ENCODE assay signal across 18 cellular contexts in genomic region chr9:97473717-97474116, GRCh38. TPM values are rescaled to one million over a fixed set of nuclear protein-coding genes. Genes with fewer than 3 reads are reported as not detected.
DNase-seq lines count a peak whose midpoint lies in the region; ATAC-seq and TF ChIP-seq lines count a peak whose summit lies in the region.
"Had no signal": no experiment of that assay in that cellular context is flagged by ENCODE, and none has a peak within 500 bp of the region (broad histone marks: within the 10 kb centered on the region; RNA-seq: fewer than 3 reads in every experiment).

No MANE protein-coding gene starts in this region.

- ATAC-seq in Right ventricle myocardium superior (ENCODE audit: poor library complexity) (peak; percentile 50), psoas muscle (peak; percentile 88 to 92 (median 91))
- ATAC-seq: HepG2 had no signal

- no peaks in the 10 kb centered on the region for H3K27me3 Mint-ChIP-seq in CD8-positive, alpha-beta memory T cell

- TF ChIP-seq CTCF in right atrium auricular region (IDR thresholded peaks at IDR 0.05) (no peak), dorsolateral prefrontal cortex (IDR thresholded peaks at IDR 0.05 in 54 of 56, conservative IDR thresholded peaks at IDR 0.05 in 2 of 56; ENCODE audit: low read depth in 1 of 56, partially characterized antibody in 56 of 56) (no peak), psoas muscle (IDR thresholded peaks at IDR 0.05) (no peak), adrenal gland (IDR thresholded peaks at IDR 0.05) (no peak)

- WGBS in psoas muscle, 3 donors = 41 to 48% (median 45%) methylated on average over 3 of the region's 3 CpGs
- 79 to 83% (median 80%) methylated on average over 3 of the region's 3 CpGs for WGBS in adrenal gland, 4 donors

- no peak overlapping the region for H3K4me3 Mint-ChIP-seq in CD8-positive, alpha-beta memory T cell
- H3K4me3 Mint-ChIP-seq: H9, HFFc6 had no signal

- H3K9me3 Mint-ChIP-seq in CD8-positive, alpha-beta memory T cell = no peaks in the 10 kb centered on the region
- H3K9me3 Mint-ChIP-seq: H9, HFFc6 had no signal

- DNase-seq in Right ventricle myocardium superior (no peak), right atrium auricular region (ENCODE audit: low spot score) (no peak), dorsolateral prefrontal cortex (peak in 3 of 10 donors; percentile 19 to 63 (median 52)), psoas muscle (peak in 1 of 2 donors; percentile 56), adrenal gland (no peak), kidney tubule cell (ENCODE audit: low spot score) (no peak)
- no peak for DNase-seq in CD8-positive, alpha-beta memory T cell
- DNase-seq: AML-193, GM23248, H9, HFFc6, KBM-7, NCI-H1092 treated with DMSO at 0.1 percent for 48 hours, NCI-H1436 treated with DMSO at 0.1 percent for 48 hours, NCI-H1930 had no signal

- no peaks in the 10 kb centered on the region for H3K4me1 Mint-ChIP-seq in CD8-positive, alpha-beta memory T cell
- H3K4me1 Mint-ChIP-seq: H9 had no signal

- H3K9me3 ChIP-seq in right atrium auricular region (no peaks in the 10 kb centered on the region), psoas muscle (no peaks in the 10 kb centered on the region), adrenal gland (replicated peaks in 1 of 3) (no peaks in the 10 kb centered on the region)
- H3K9me3 ChIP-seq in CD8-positive, alpha-beta memory T cell (ENCODE audit: low read length) = no peaks in the 10 kb centered on the region

- H3K4me1 ChIP-seq in right atrium auricular region (peaks cover 0 to 12% of the 10 kb centered on the region in 2 donors), psoas muscle (peaks cover 17% of the 10 kb centered on the region), adrenal gland (replicated peaks in 1 of 2) (peaks cover 0 to 5% of the 10 kb centered on the region in 2 donors)
- no peaks in the 10 kb centered on the region for H3K4me1 ChIP-seq in CD8-positive, alpha-beta memory T cell (ENCODE audit: insufficient read depth, low read length)

- H3K27ac ChIP-seq in right atrium auricular region = peak overlapping the region in 1 of 2 donors; percentile 41
- peak overlapping the region in 36 of 59 donors; percentile 1 to 74 (median 38) for H3K27ac ChIP-seq in dorsolateral prefrontal cortex
- peak overlapping the region; percentile 50 for H3K27ac ChIP-seq in psoas muscle
- no peak overlapping the region for H3K27ac ChIP-seq in adrenal gland
- H3K27ac ChIP-seq in CD8-positive, alpha-beta memory T cell (ENCODE audit: low read depth, low read length) = no peak overlapping the region
- H3K27ac ChIP-seq: C4-2B, GM23248 had no signal

- H3K27me3 ChIP-seq in right atrium auricular region = no peaks in the 10 kb centered on the region
- no peaks in the 10 kb centered on the region for H3K27me3 ChIP-seq in dorsolateral prefrontal cortex
- H3K27me3 ChIP-seq in psoas muscle (ENCODE audit: insufficient read depth in 3 of 3, low read length in 2 of 3) = no peaks in the 10 kb centered on the region
- H3K27me3 ChIP-seq in adrenal gland = no peaks in the 10 kb centered on the region
- H3K27me3 ChIP-seq in CD8-positive, alpha-beta memory T cell (ENCODE audit: insufficient read depth, low read length, poor library complexity, severe bottlenecking) = no peaks in the 10 kb centered on the region

- H3K36me3 ChIP-seq in right atrium auricular region (no peaks in the 10 kb centered on the region), psoas muscle (ENCODE audit: insufficient read depth in 1 of 2, low read depth in 1 of 2) (no peaks in the 10 kb centered on the region), adrenal gland (replicated peaks in 1 of 2) (no peaks in the 10 kb centered on the region)
- peaks cover 15% of the 10 kb centered on the region for H3K36me3 ChIP-seq in CD8-positive, alpha-beta memory T cell (ENCODE audit: insufficient read depth, low read length)

- no peak overlapping the region for H3K27ac Mint-ChIP-seq in CD8-positive, alpha-beta memory T cell
- H3K27ac Mint-ChIP-seq: H9, HFFc6 had no signal

- peaks cover 5 to 59% (median 25%) of the 10 kb centered on the region in 3 donors for H3K36me3 Mint-ChIP-seq in CD8-positive, alpha-beta memory T cell

- no peak for TF ChIP-seq POLR2A in adrenal gland (IDR thresholded peaks at IDR 0.05)

- CTCF ChIA-PET in CD8-positive, alpha-beta memory T cell (lab: Charles Lee) = interaction anchor here (0.5 to 1.9 kb wide), 3 partner anchors 61 to 1129 kb away, joined by 3 to 7 read pairs (median 3); partner anchors contain the start of gene TDRD7

- intact Hi-C loops in Right ventricle myocardium superior (cut with DNase I) = no loop called here
- intact Hi-C loops in dorsolateral prefrontal cortex (cut with DNase I) = no loop called here
- intact Hi-C loops in psoas muscle (cut with DNase I) = loop anchor here in 1 of 2 donors (2.0 kb wide), 1 partner anchor 27 kb away; the partner anchor contains the start of gene TMOD1
- intact Hi-C loops in adrenal gland (cut with DNase I) = loop anchor here in 1 of 2 donors (5.0 kb wide), 1 partner anchor 139 kb away; no protein-coding TSS in a partner anchor

- no peak overlapping the region for H3K4me3 ChIP-seq in right atrium auricular region
- no peak overlapping the region for H3K4me3 ChIP-seq in dorsolateral prefrontal cortex
- H3K4me3 ChIP-seq in psoas muscle = no peak overlapping the region
- no peak overlapping the region for H3K4me3 ChIP-seq in adrenal gland
- no peak overlapping the region for H3K4me3 ChIP-seq in CD8-positive, alpha-beta memory T cell (ENCODE audit: low read length)
- H3K4me3 ChIP-seq: GM23248 had no signal

- POLR2A ChIA-PET in CD8-positive, alpha-beta memory T cell (lab: Charles Lee) = no interaction called here

RNA-seq across cellular contexts. Expression of gene TMOD1, which starts 27.7 kb away (rescaled TPM):
- 192 TPM for total RNA-seq in Right ventricle myocardium superior
- total RNA-seq in right atrium auricular region = 100 to 1,000 TPM; 118 to 122 TPM
- 10 to 100 TPM; 17.3 to 70.1 (median 37.3) TPM for total RNA-seq in dorsolateral prefrontal cortex
- 100 to 1,000 TPM; 138 to 209 (median 167) TPM for total RNA-seq in psoas muscle
- polyA plus RNA-seq in psoas muscle = 100 to 1,000 TPM in 2 of 3 donors, 10 to 100 TPM in 1; 65.4 to 286 (median 131) TPM
- total RNA-seq in adrenal gland = 10 to 100 TPM; 51.5 to 91.2 (median 61.3) TPM
- 10 to 100 TPM; 44.0 to 72.3 (median 59.4) TPM for polyA plus RNA-seq in adrenal gland
- total RNA-seq in CD8-positive, alpha-beta memory T cell = 1 to 10 TPM; 1.2 to 1.5 TPM
- polyA plus RNA-seq in CD8-positive, alpha-beta memory T cell = 1.3 TPM
- total RNA-seq: HT-29 had no signal

Comparison
In these comparisons a context has a peak if more than half of its experiments do, and no peak if none do; other contexts are left out.
1. H3K27ac ChIP-seq: peak in dorsolateral prefrontal cortex (36 of 59) and psoas muscle (single experiment); none in adrenal gland (0 of 5) and CD8-positive, alpha-beta memory T cell (single experiment).
2. RNA of gene TMOD1, which starts 27.7 kb away (total RNA-seq): 192 TPM in Right ventricle myocardium superior (single experiment), 138 to 209 TPM in psoas muscle, 118 to 122 TPM in right atrium auricular region, 51.5 to 91.2 TPM in adrenal gland and 17.3 to 70.1 TPM in dorsolateral prefrontal cortex; 1.2 to 1.5 TPM in CD8-positive, alpha-beta memory T cell; every median in the first group is over 4 times any median in the second.